Comparison of ENCODE assay signal across 24 cellular contexts in genomic region chr10:17528296-17528862, GRCh38.
DNase-seq lines count a peak whose midpoint lies in the region; ATAC-seq, FAIRE-seq and TF ChIP-seq lines count a peak whose summit lies in the region.
"Had no signal": no experiment of that assay in that cellular context is flagged by ENCODE, and none has a peak within 500 bp of the region (broad histone marks: within the 10 kb centered on the region; RNA-seq: fewer than 3 reads in every experiment).

No MANE protein-coding gene starts in this region.

- in situ Hi-C loops in mammary epithelial cell (cut with MboI; ENCODE audit: low sequenced_read_pairs in 2 of 2) = no loop called here

- H3K9me3 ChIP-seq in A549 (no peaks in the 10 kb centered on the region), mammary epithelial cell (replicated peaks; ENCODE audit: insufficient read depth, low read length) (peaks cover 3% of the 10 kb centered on the region), endodermal cell (ENCODE audit: control insufficient read depth, low read length) (no peaks in the 10 kb centered on the region)
- H3K9me3 ChIP-seq: esophagus squamous epithelium had no signal

- no TSS peak for BruUV-seq in mammary epithelial cell (replicated peaks; lab: Mats Ljungman, UMichigan)

- H3K79me2 ChIP-seq in GM23338 (replicated peaks; ENCODE audit: insufficient read depth) (no peaks in the 10 kb centered on the region), mammary epithelial cell (ENCODE audit: insufficient read depth, low read length) (no peaks in the 10 kb centered on the region)
- H3K79me2 ChIP-seq: parathyroid adenoma had no signal

- H3K4me2 ChIP-seq in A549 (peak overlapping the region; percentile 51; the same call in 1 of the 3 replicates), GM23338 (no peak overlapping the region), mammary epithelial cell (ENCODE audit: insufficient read depth, low read depth, low read length) (no peak overlapping the region)

- dilution Hi-C loops in mammary epithelial cell (cut with HindIII; ENCODE audit: low sequenced_read_pairs) = no loop called here

- no peaks in the 10 kb centered on the region for H3K27me3 ChIP-seq in GM23338 (ENCODE audit: insufficient read depth)
- no peaks in the 10 kb centered on the region for H3K27me3 ChIP-seq in mammary epithelial cell (ENCODE audit: insufficient read depth, low read length)
- no peaks in the 10 kb centered on the region for H3K27me3 ChIP-seq in endodermal cell (ENCODE audit: control insufficient read depth, insufficient read depth, low read length, poor library complexity, severe bottlenecking)
- H3K27me3 ChIP-seq: esophagus squamous epithelium, sigmoid colon had no signal

- WGBS in A549 (ENCODE audit: missing lambda C conversion rate) = 87% methylated on average over 3 of the region's 3 CpGs
- WGBS in mammary epithelial cell (ENCODE audit: low coverage, missing lambda C conversion rate) = 95% methylated on average over 3 of the region's 3 CpGs
- WGBS in endodermal cell (ENCODE audit: insufficient coverage in 1 of 2, insufficient read length in 1 of 2), 2 experiments = 86 to 87% methylated on average over 1 to 2 of the region's 3 CpGs

- TF ChIP-seq CTCF in A549 (IDR thresholded peaks at IDR 0.05) (no peak), GM23338 (conservative IDR thresholded peaks at IDR 0.05; ENCODE audit: low read depth in 2 of 2) (no peak), mammary epithelial cell (conservative IDR thresholded peaks at IDR 0.05 in 1 of 2, IDR thresholded peaks at IDR 0.05 in 1 of 2; ENCODE audit: extremely low read depth in 1 of 2, insufficient read depth in 1 of 2, low read depth in 1 of 2, low read length in 2 of 2) (no peak), endodermal cell (conservative IDR thresholded peaks at IDR 0.05) (no peak)

- CTCF ChIA-PET in A549 (lab: Yijun Ruan, JAX) (interaction anchor here (1.0 kb wide), 1 partner anchor 11 kb away, joined by 3 read pairs; no protein-coding TSS in a partner anchor), mammary epithelial cell (lab: Charles Lee; ENCODE audit: low non-redundant PET) (no interaction called here), T-cell (lab: Charles Lee) (no interaction called here)

- TF ChIP-seq POLR2A in A549 (IDR thresholded peaks at IDR 0.05; ENCODE audit: low read length) = no peak

- no peaks in the 10 kb centered on the region; the same call in 1 of the 2 replicates for H3K9me2 ChIP-seq in GM23338 (ENCODE audit: insufficient read depth)

- H3K27ac ChIP-seq in A549 (peak overlapping the region; percentile 64 to 83), GM23338 (ENCODE audit: low read depth) (peak overlapping the region; percentile 88; the same call in 1 of the 2 replicates), mammary epithelial cell (ENCODE audit: insufficient read depth, low read depth, low read length) (peak overlapping the region; percentile 53), endodermal cell (ENCODE audit: low read depth, low read length) (no peak overlapping the region)
- H3K27ac ChIP-seq: parathyroid adenoma, sigmoid colon, SK-N-MC had no signal

- H3K9me3 Mint-ChIP-seq in GM23338 (peaks cover 2% of the 10 kb centered on the region; the same call in 2 of the 3 replicates), endodermal cell (peaks cover 3% of the 10 kb centered on the region), T-cell (no peaks in the 10 kb centered on the region)
- H3K9me3 Mint-ChIP-seq: activated CD8-positive, alpha-beta T cell treated with anti-CD3 and anti-CD28 coated beads for 36 hours had no signal

- peak overlapping the region; percentile 8; the same call in 1 of the 2 replicates for H2AFZ ChIP-seq in GM23338
- H2AFZ ChIP-seq in mammary epithelial cell (ENCODE audit: low read depth, low read length) = no peak overlapping the region
- H2AFZ ChIP-seq: parathyroid adenoma had no signal

- no peak for TF ChIP-seq EP300 in A549 (IDR thresholded peaks at IDR 0.05)

- H3K36me3 ChIP-seq in GM23338 (ENCODE audit: insufficient read depth) (no peaks in the 10 kb centered on the region), mammary epithelial cell (ENCODE audit: insufficient read depth, low read length) (no peaks in the 10 kb centered on the region), endodermal cell (ENCODE audit: control insufficient read depth, insufficient read depth, low read length) (no peaks in the 10 kb centered on the region)
- H3K36me3 ChIP-seq: esophagus squamous epithelium, sigmoid colon had no signal

- POLR2A ChIA-PET in A549 (lab: Yijun Ruan, JAX) (no interaction called here), T-cell (lab: Charles Lee) (no interaction called here)

- H3K4me1 ChIP-seq in A549 (peaks cover 15% of the 10 kb centered on the region), GM23338 (ENCODE audit: insufficient read depth) (peaks cover 14% of the 10 kb centered on the region), mammary epithelial cell (ENCODE audit: insufficient read depth, low read length) (peaks cover 11% of the 10 kb centered on the region), endodermal cell (ENCODE audit: control insufficient read depth, insufficient read depth, low read length) (no peaks in the 10 kb centered on the region)
- H3K4me1 ChIP-seq: esophagus squamous epithelium, parathyroid adenoma, sigmoid colon had no signal

- H3K9ac ChIP-seq in mammary epithelial cell (ENCODE audit: insufficient read depth, low read length) (no peak overlapping the region), endodermal cell (ENCODE audit: extremely low read depth, low read length, poor library complexity, severe bottlenecking) (no peak overlapping the region)
- H3K9ac ChIP-seq: parathyroid adenoma had no signal

- no peaks in the 10 kb centered on the region for H4K20me1 ChIP-seq in GM23338 (replicated peaks; ENCODE audit: insufficient read depth)
- H4K20me1 ChIP-seq in mammary epithelial cell (ENCODE audit: insufficient read depth, low read length) = no peaks in the 10 kb centered on the region

- no peaks in the 10 kb centered on the region; the same call in 1 of the 2 replicates for H3F3A ChIP-seq in GM23338 (replicated peaks; ENCODE audit: low read depth)

- no peak for FAIRE-seq in A549 (lab: Jason Lieb, UNC)
- FAIRE-seq: HTR-8/SVneo had no signal

- no peak for ATAC-seq in A549
- no peak for ATAC-seq in GM23338
- no peak for ATAC-seq in T-cell (replicated peaks in 1 of 4)
- ATAC-seq: activated CD8-positive, alpha-beta T cell treated with anti-CD3 and anti-CD28 coated beads for 36 hours; left cardiac atrium; naive thymus-derived CD8-positive, alpha-beta T cell; stimulated activated memory B cell treated with anti-CD40 and anti-IgM and Interleukin-4, amounts not matched to agents 10 μg/mL and 1 μg/mL and 100 μg/mL, for 72 hours had no signal

- DNase-seq in A549 (ENCODE audit: low read depth in 1 of 2, low spot score in 1 of 2) (no peak), GM23338 (ENCODE audit: low spot score) (no peak), NOMO-1 treated with dmso at 0.1 percent for 144 hours (lab: John Stamatoyannopoulos, UW; ENCODE audit: unreplicated experiment) (peak; percentile 41), mammary epithelial cell (no peak), endodermal cell (no peak), T-cell (no peak), NCI-H146 treated with DMSO at 0.1 percent for 48 hours (lab: John Stamatoyannopoulos, UW; ENCODE audit: unreplicated experiment) (no peak)
- DNase-seq in stimulated activated CD4-positive, alpha-beta T cell treated with anti-CD3 and anti-CD28 coated beads, Interleukin-2, amount 100 ng/mL, for 24 hours = no peak
- DNase-seq: activated CD8-positive, alpha-beta T cell treated with anti-CD3 and anti-CD28 coated beads for 36 hours; activated naive CD4-positive, alpha-beta T cell treated with Interleukin-2 at 50 U/mL for 16 hours; CD4-positive, CD25-positive, alpha-beta regulatory T cell; cerebellar nuclear complex; effector CD4-positive, alpha-beta T cell; esophagus squamous epithelium; H7; left cardiac atrium; naive thymus-derived CD8-positive, alpha-beta T cell; NCI-H1417 treated with DMSO at 0.1 percent for 48 hours; NCI-H2171; sigmoid colon had no signal

- H3K4me1 Mint-ChIP-seq in GM23338 (peaks cover 10% of the 10 kb centered on the region; the same call in 2 of the 3 replicates), endodermal cell (no peaks in the 10 kb centered on the region), T-cell (no peaks in the 10 kb centered on the region)
- H3K4me1 Mint-ChIP-seq: CD4-positive, CD25-positive, alpha-beta regulatory T cell; stimulated activated memory B cell treated with anti-CD40 and anti-IgM and Interleukin-4, amounts not matched to agents 10 μg/mL and 1 μg/mL and 100 μg/mL, for 72 hours had no signal

- intact Hi-C loops in mammary epithelial cell (cut with micrococcal nuclease) = no loop called here

- H3K27ac Mint-ChIP-seq in GM23338 = no peak overlapping the region; the same call in 1 of the 2 replicates
- no peak overlapping the region for H3K27ac Mint-ChIP-seq in endodermal cell
- H3K27ac Mint-ChIP-seq in T-cell = no peak overlapping the region
- H3K27ac Mint-ChIP-seq: activated CD8-positive, alpha-beta T cell treated with anti-CD3 and anti-CD28 coated beads for 36 hours; CD4-positive, CD25-positive, alpha-beta regulatory T cell; stimulated activated memory B cell treated with anti-CD40 and anti-IgM and Interleukin-4, amounts not matched to agents 10 μg/mL and 1 μg/mL and 100 μg/mL, for 72 hours had no signal

- H3K27me3 Mint-ChIP-seq in GM23338 (ENCODE audit: insufficient read depth, low read depth, poor library complexity) = peaks cover 4% of the 10 kb centered on the region
- H3K27me3 Mint-ChIP-seq in endodermal cell (ENCODE audit: insufficient read depth) = no peaks in the 10 kb centered on the region
- peaks cover 3 to 7% of the 10 kb centered on the region in 2 donors for H3K27me3 Mint-ChIP-seq in T-cell
- H3K27me3 Mint-ChIP-seq: stimulated activated memory B cell treated with anti-CD40 and anti-IgM and Interleukin-4, amounts not matched to agents 10 μg/mL and 1 μg/mL and 100 μg/mL, for 72 hours had no signal

- no peak for TF ChIP-seq RAD21 in A549 (conservative IDR thresholded peaks at IDR 0.05 in 1 of 2, IDR thresholded peaks at IDR 0.05 in 1 of 2)

- H3K4me3 ChIP-seq in A549 (no peak overlapping the region), GM23338 (no peak overlapping the region), mammary epithelial cell (replicated peaks in 1 of 3; ENCODE audit: insufficient read depth in 1 of 3, low read depth in 2 of 3, low read length in 3 of 3) (no peak overlapping the region), endodermal cell (ENCODE audit: low read length) (no peak overlapping the region)
- H3K4me3 ChIP-seq: esophagus squamous epithelium, sigmoid colon, SK-N-MC had no signal

- H3K36me3 Mint-ChIP-seq in GM23338 (ENCODE audit: low read depth) (no peaks in the 10 kb centered on the region), endodermal cell (ENCODE audit: low read depth) (no peaks in the 10 kb centered on the region), T-cell (no peaks in the 10 kb centered on the region)
- H3K36me3 Mint-ChIP-seq: CD4-positive, CD25-positive, alpha-beta regulatory T cell; naive thymus-derived CD8-positive, alpha-beta T cell; stimulated activated memory B cell treated with anti-CD40 and anti-IgM and Interleukin-4, amounts not matched to agents 10 μg/mL and 1 μg/mL and 100 μg/mL, for 72 hours had no signal

- H3K4me3 Mint-ChIP-seq in GM23338 (no peak overlapping the region), endodermal cell (no peak overlapping the region), T-cell (no peak overlapping the region)
- H3K4me3 Mint-ChIP-seq: activated CD8-positive, alpha-beta T cell treated with anti-CD3 and anti-CD28 coated beads for 36 hours; CD4-positive, CD25-positive, alpha-beta regulatory T cell; naive thymus-derived CD8-positive, alpha-beta T cell; stimulated activated memory B cell treated with anti-CD40 and anti-IgM and Interleukin-4, amounts not matched to agents 10 μg/mL and 1 μg/mL and 100 μg/mL, for 72 hours had no signal
